ENCODE assay signal across 30 cellular contexts in genomic region chr4:57435300-57435699, GRCh38.
"Had no signal": no experiment of that assay in that cellular context is flagged by ENCODE, and none has a peak within 500 bp of the region (broad histone marks: within the 10 kb centered on the region; RNA-seq: fewer than 3 reads in every experiment).

No MANE protein-coding gene starts in this region.

- H3K27ac ChIP-seq: adrenal gland, ascending aorta, body of pancreas, brain microvascular endothelial cell, breast epithelium, cardiac muscle cell had no signal

- H3K9me3 ChIP-seq: adrenal gland, ascending aorta, body of pancreas, breast epithelium had no signal

- H3K4me3 ChIP-seq: adrenal gland, ascending aorta, body of pancreas, breast epithelium, cardiac muscle cell had no signal

- H3K27me3 ChIP-seq: ascending aorta, body of pancreas, brain microvascular endothelial cell, cardiac muscle cell had no signal

- DNase-seq: activated effector memory CD4-positive, alpha-beta T cell treated with anti-CD3 and anti-CD28 coated beads, Interleukin-2, amount 50 U/mL, for 16 hours; activated effector memory CD4-positive, alpha-beta T cell treated with Interleukin-2 at 50 U/mL for 16 hours; activated gamma-delta T cell; activated gamma-delta T cell treated with Interleukin-2 at 50 U/mL for 16 hours; activated naive CD4-positive, alpha-beta T cell; activated naive CD4-positive, alpha-beta T cell treated with anti-CD3 and anti-CD28 coated beads for 36 hours; activated naive CD4-positive, alpha-beta T cell treated with anti-CD3 and anti-CD28 coated beads, Interleukin-2, amount 10 ng/mL, durations not matched to agents 7 days and 5 days; activated naive CD4-positive, alpha-beta T cell treated with anti-CD3 and anti-CD28 coated beads, Interleukin-2, amount 50 U/mL, for 16 hours; activated naive CD4-positive, alpha-beta T cell treated with Interleukin-2 at 50 U/mL for 16 hours; activated naive CD8-positive, alpha-beta T cell treated with anti-CD3 and anti-CD28 coated beads for 36 hours; activated naive CD8-positive, alpha-beta T cell treated with anti-CD3 and anti-CD28 coated beads, Interleukin-2, amount 10 ng/mL, durations not matched to agents 7 days and 5 days; activated naive CD8-positive, alpha-beta T cell treated with anti-CD3 and anti-CD28 coated beads, Interleukin-2, amount 50 U/mL, for 24 hours; activated T-cell treated with anti-CD3 and anti-CD28 coated beads, Interleukin-2, amount 50 U/mL, for 1 hour; activated T-cell treated with anti-CD3 and anti-CD28 coated beads, Interleukin-2, amount 50 U/mL, for 24 hours; activated T-cell treated with anti-CD3 and anti-CD28 coated beads, Interleukin-2, amount 50 U/mL, for 4 hours; activated T-cell treated with anti-CD3 and anti-CD28 coated beads, Interleukin-2, amount 50 U/mL, for 48 hours; activated T-cell treated with anti-CD3 and anti-CD28 coated beads, Interleukin-2, amount 50 U/mL, for 72 hours; adrenal gland; amniotic stem cell; amygdala; anterior cingulate cortex; aorta; body of pancreas; brain microvascular endothelial cell; caudate nucleus; central memory CD4-positive, alpha-beta T cell; cerebellar nuclear complex had no signal

- H3K36me3 ChIP-seq: adrenal gland, ascending aorta, brain microvascular endothelial cell, breast epithelium, cardiac muscle cell had no signal
